ENCODE assay signal across 1 cellular context in the genomic region with DNA sequence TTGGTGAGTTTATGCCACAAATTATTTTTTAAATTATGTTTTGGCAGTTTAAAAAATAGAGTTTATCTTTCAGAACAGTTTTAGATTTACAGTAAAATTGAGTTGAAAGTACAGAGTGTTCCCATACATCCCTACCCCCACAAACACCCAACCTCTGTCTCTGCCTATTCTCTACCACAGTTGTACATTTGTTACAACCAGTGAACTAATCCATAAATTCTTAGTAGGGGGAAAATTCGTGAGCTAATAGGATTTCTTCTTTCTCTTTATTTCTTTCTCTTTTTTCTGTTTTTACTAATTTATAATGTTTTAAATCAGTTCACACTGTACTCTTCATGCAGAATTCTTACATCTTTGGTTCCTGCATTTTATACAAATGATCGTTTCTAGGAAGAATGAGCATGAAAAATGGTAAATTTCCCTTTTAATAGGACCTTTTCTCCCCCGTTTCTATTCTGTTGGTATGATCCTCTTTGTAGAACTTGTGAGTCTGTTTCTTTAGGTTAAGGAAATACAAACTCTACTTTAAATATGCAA.
TF ChIP-seq lines count a peak whose summit lies in the region.

No MANE protein-coding gene starts in this region.

TF ChIP-seq in HEK293, 187 proteins besides CTCF, POLR2A, EP300 and RAD21 (continued from another document):
- TF ChIP-seq FEZF1 (tag by site-specific recombination; IDR thresholded peaks at IDR 0.05) (no peak), PRDM10 (tag by site-specific recombination; IDR thresholded peaks at IDR 0.05) (peak; percentile 72)
